22 cellular contexts compared by ENCODE assay signal in genomic region chr9:92735907-92736600, GRCh38. TPM values are rescaled to one million over a fixed set of nuclear protein-coding genes. Genes with fewer than 3 reads are reported as not detected.
DNase-seq lines count a peak whose midpoint lies in the region; ATAC-seq and TF ChIP-seq lines count a peak whose summit lies in the region.
"Had no signal": no experiment of that assay in that cellular context is flagged by ENCODE, and none has a peak within 500 bp of the region (broad histone marks: within the 10 kb centered on the region; RNA-seq: fewer than 3 reads in every experiment).

No MANE protein-coding gene starts in this region.

- no peak overlapping the region for H2AK5ac ChIP-seq in trophoblast cell (ENCODE audit: low read length)

- H3K9ac ChIP-seq in OCI-LY1 (ENCODE audit: low read length), result peak overlapping the region; percentile 1; the same call in 1 of the 2 replicates
- no peak overlapping the region for H3K9ac ChIP-seq in endodermal cell (ENCODE audit: extremely low read depth, low read length, poor library complexity, severe bottlenecking)
- no peak overlapping the region for H3K9ac ChIP-seq in trophoblast cell (ENCODE audit: low read length)

- no peaks in the 10 kb centered on the region for H3K36me3 ChIP-seq in OCI-LY1 (ENCODE audit: insufficient read depth, low read length)
- no peaks in the 10 kb centered on the region for H3K36me3 ChIP-seq in endodermal cell (ENCODE audit: control insufficient read depth, insufficient read depth, low read length)
- no peaks in the 10 kb centered on the region for H3K36me3 ChIP-seq in trophoblast cell (ENCODE audit: control insufficient read depth in 1 of 2, insufficient read depth in 2 of 2, low read length in 2 of 2)
- H3K36me3 ChIP-seq: left lung had no signal

- no peak overlapping the region for H3K14ac ChIP-seq in trophoblast cell (ENCODE audit: low read length)

- no peaks in the 10 kb centered on the region for H3K9me3 Mint-ChIP-seq in activated CD8-positive, alpha-beta T cell treated with anti-CD3 and anti-CD28 coated beads for 36 hours
- no peaks in the 10 kb centered on the region for H3K9me3 Mint-ChIP-seq in activated CD8-positive, alpha-beta T cell treated with anti-CD3 and anti-CD28 coated beads, Interleukin-2, amount 10 ng/mL, durations not matched to agents 7 days and 5 days (ENCODE audit: insufficient read depth)
- H3K9me3 Mint-ChIP-seq in endodermal cell, result no peaks in the 10 kb centered on the region

- peaks cover 82% of the 10 kb centered on the region for H3K4me1 ChIP-seq in OCI-LY1 (ENCODE audit: insufficient read depth, low read length, severe bottlenecking)
- no peaks in the 10 kb centered on the region for H3K4me1 ChIP-seq in endodermal cell (ENCODE audit: control insufficient read depth, insufficient read depth, low read length)
- H3K4me1 ChIP-seq in trophoblast cell (ENCODE audit: control insufficient read depth in 1 of 2, insufficient read depth in 2 of 2, low read length in 2 of 2), result peaks cover 38 to 49% of the 10 kb centered on the region in 2 experiments

- H3K9me3 ChIP-seq in OCI-LY1 (ENCODE audit: low read length) (no peaks in the 10 kb centered on the region), endodermal cell (ENCODE audit: control insufficient read depth, low read length) (no peaks in the 10 kb centered on the region), trophoblast cell (ENCODE audit: insufficient read depth, low read depth, low read length) (peaks cover 2% of the 10 kb centered on the region), T-helper 17 cell (ENCODE audit: control insufficient read depth, low read length, poor library complexity, severe bottlenecking) (no peaks in the 10 kb centered on the region)
- H3K9me3 ChIP-seq: left lung had no signal

- 93 to 100% methylated on average over 2 to 4 of the region's 4 CpGs for WGBS in endodermal cell (ENCODE audit: insufficient coverage in 1 of 2, insufficient read length in 1 of 2), 2 experiments
- WGBS in trophoblast cell (ENCODE audit: extremely low coverage, insufficient coverage, insufficient read length), result no CpG with 5 or more reads among the region's 4 CpGs

- no peak overlapping the region for H2AFZ ChIP-seq in OCI-LY1 (ENCODE audit: low read length)
- H2AFZ ChIP-seq in trophoblast cell (ENCODE audit: insufficient read depth, low read length, poor library complexity), result no peak overlapping the region

- H3K18ac ChIP-seq in trophoblast cell (ENCODE audit: low read length), result peak overlapping the region; percentile 4

- peaks cover 66% of the 10 kb centered on the region for H3K79me2 ChIP-seq in OCI-LY1 (ENCODE audit: insufficient read depth, low read length)
- peaks cover 26% of the 10 kb centered on the region for H3K79me2 ChIP-seq in trophoblast cell (ENCODE audit: control insufficient read depth, insufficient read depth, low read length, poor library complexity)

- H3K4ac ChIP-seq in trophoblast cell (ENCODE audit: low read depth, low read length), result peak overlapping the region; percentile 76

- peaks cover 20% of the 10 kb centered on the region for H3K79me1 ChIP-seq in trophoblast cell (ENCODE audit: low read length)

- H3K9me2 ChIP-seq in OCI-LY1 (ENCODE audit: low read depth, low read length), result no peaks in the 10 kb centered on the region

- H3K36me3 Mint-ChIP-seq in activated CD8-positive, alpha-beta T cell treated with anti-CD3 and anti-CD28 coated beads for 36 hours (ENCODE audit: low read depth), result no peaks in the 10 kb centered on the region
- peaks cover 2% of the 10 kb centered on the region for H3K36me3 Mint-ChIP-seq in activated CD8-positive, alpha-beta T cell treated with anti-CD3 and anti-CD28 coated beads, Interleukin-2, amount 10 ng/mL, durations not matched to agents 7 days and 5 days (ENCODE audit: low read depth)
- H3K36me3 Mint-ChIP-seq in endodermal cell (ENCODE audit: low read depth) (no peaks in the 10 kb centered on the region), T-helper 17 cell (ENCODE audit: low read depth) (no peaks in the 10 kb centered on the region)

- H2BK120ac ChIP-seq in trophoblast cell (ENCODE audit: insufficient read depth, low read length, poor library complexity), result peak overlapping the region; percentile 0

- no peak overlapping the region for H4K12ac ChIP-seq in trophoblast cell (ENCODE audit: low read depth, low read length)

- no peak overlapping the region for H3K23ac ChIP-seq in trophoblast cell (ENCODE audit: low read length)

- TF ChIP-seq CTCF in activated CD8-positive, alpha-beta T cell treated with anti-CD3 and anti-CD28 coated beads for 36 hours (IDR thresholded peaks at IDR 0.05), result no peak
- TF ChIP-seq CTCF in OCI-LY1 (IDR thresholded peaks at IDR 0.05; ENCODE audit: low read length) (no peak), endodermal cell (conservative IDR thresholded peaks at IDR 0.05) (no peak)

- H3K27ac Mint-ChIP-seq in activated CD8-positive, alpha-beta T cell treated with anti-CD3 and anti-CD28 coated beads for 36 hours, result peak overlapping the region; percentile 22
- no peak overlapping the region for H3K27ac Mint-ChIP-seq in activated CD8-positive, alpha-beta T cell treated with anti-CD3 and anti-CD28 coated beads, Interleukin-2, amount 10 ng/mL, durations not matched to agents 7 days and 5 days
- H3K27ac Mint-ChIP-seq in endodermal cell (no peak overlapping the region), T-helper 17 cell (no peak overlapping the region)

- H3K4me1 Mint-ChIP-seq in activated CD8-positive, alpha-beta T cell treated with anti-CD3 and anti-CD28 coated beads for 36 hours (ENCODE audit: low read depth), result peaks cover 69% of the 10 kb centered on the region
- peaks cover 38% of the 10 kb centered on the region for H3K4me1 Mint-ChIP-seq in activated CD8-positive, alpha-beta T cell treated with anti-CD3 and anti-CD28 coated beads, Interleukin-2, amount 10 ng/mL, durations not matched to agents 7 days and 5 days (ENCODE audit: low read depth)
- H3K4me1 Mint-ChIP-seq in endodermal cell (peaks cover 23% of the 10 kb centered on the region), T-helper 17 cell (peaks cover 44% of the 10 kb centered on the region)

- H2BK5ac ChIP-seq in trophoblast cell (ENCODE audit: low read depth, low read length, poor library complexity), result peak overlapping the region; percentile 1

- H3K4me2 ChIP-seq in OCI-LY1 (ENCODE audit: low read length), result peak overlapping the region; percentile 41; the same call in 1 of the 2 replicates
- H3K4me2 ChIP-seq in trophoblast cell (ENCODE audit: low read length), result no peak overlapping the region

- H3K4me3 Mint-ChIP-seq in activated CD8-positive, alpha-beta T cell treated with anti-CD3 and anti-CD28 coated beads for 36 hours, result no peak overlapping the region
- no peak overlapping the region for H3K4me3 Mint-ChIP-seq in activated CD8-positive, alpha-beta T cell treated with anti-CD3 and anti-CD28 coated beads, Interleukin-2, amount 10 ng/mL, durations not matched to agents 7 days and 5 days
- H3K4me3 Mint-ChIP-seq in endodermal cell (no peak overlapping the region), T-helper 17 cell (no peak overlapping the region)

- H4K20me1 ChIP-seq in OCI-LY1 (ENCODE audit: insufficient read depth, low read length), result no peaks in the 10 kb centered on the region

- intact Hi-C loops in activated CD8-positive, alpha-beta T cell treated with anti-CD3 and anti-CD28 coated beads for 36 hours (cut with micrococcal nuclease), result no loop called here

- no peak overlapping the region for H2BK12ac ChIP-seq in trophoblast cell (ENCODE audit: low read length)

- H4K91ac ChIP-seq in trophoblast cell (ENCODE audit: low read depth, low read length), result peak overlapping the region; percentile 4

- H3K27me3 Mint-ChIP-seq in activated CD8-positive, alpha-beta T cell treated with anti-CD3 and anti-CD28 coated beads for 36 hours, result no peaks in the 10 kb centered on the region
- H3K27me3 Mint-ChIP-seq in activated CD8-positive, alpha-beta T cell treated with anti-CD3 and anti-CD28 coated beads, Interleukin-2, amount 10 ng/mL, durations not matched to agents 7 days and 5 days (ENCODE audit: low read depth), result no peaks in the 10 kb centered on the region
- H3K27me3 Mint-ChIP-seq in endodermal cell (ENCODE audit: insufficient read depth) (no peaks in the 10 kb centered on the region), T-helper 17 cell (no peaks in the 10 kb centered on the region)

- no peaks in the 10 kb centered on the region; the same call in 1 of the 2 replicates for H3F3A ChIP-seq in OCI-LY1 (ENCODE audit: insufficient read depth, low read length)

- no peak for DNase-seq in activated CD8-positive, alpha-beta T cell treated with anti-CD3 and anti-CD28 coated beads for 36 hours
- DNase-seq in activated CD8-positive, alpha-beta T cell treated with anti-CD3 and anti-CD28 coated beads, Interleukin-2, amount 10 ng/mL, durations not matched to agents 7 days and 5 days, result no peak
- peak; percentile 10 for DNase-seq in endodermal cell
- DNase-seq in trophoblast cell, result no peak
- no peak for DNase-seq in putamen (ENCODE audit: low spot score)
- no peak for DNase-seq in NCI-H446 (lab: John Stamatoyannopoulos, UW)
- no peak for DNase-seq in T-helper 17 cell
- DNase-seq: activated CD4-positive, alpha-beta T cell treated with anti-CD3 and anti-CD28 coated beads for 4 hours; activated CD8-positive, alpha-beta memory T cell treated with anti-CD3 and anti-CD28 coated beads, Interleukin-2, amount 50 U/mL, for 48 hours; activated gamma-delta T cell treated with Interleukin-2 at 50 U/mL for 16 hours; amniotic stem cell; caudate nucleus; IMR-90; MV-4-11; NCI-H187 treated with DMSO at 0.1 percent for 48 hours; NCI-H2227 treated with DMSO at 0.1 percent for 48 hours; stimulated activated CD4-positive, alpha-beta T cell treated with anti-CD3 and anti-CD28 coated beads, Interleukin-2, amount 100 ng/mL, for 24 hours had no signal

- H4K8ac ChIP-seq in trophoblast cell (ENCODE audit: low read depth, low read length), result no peak overlapping the region

- H3K27me3 ChIP-seq in OCI-LY1 (ENCODE audit: insufficient read depth, low read length), result no peaks in the 10 kb centered on the region
- H3K27me3 ChIP-seq in endodermal cell (ENCODE audit: control insufficient read depth, insufficient read depth, low read length, poor library complexity, severe bottlenecking), result no peaks in the 10 kb centered on the region
- H3K27me3 ChIP-seq in trophoblast cell (ENCODE audit: insufficient read depth, low read length), result no peaks in the 10 kb centered on the region
- H3K27me3 ChIP-seq: left lung had no signal

- CTCF ChIA-PET in activated CD8-positive, alpha-beta T cell treated with anti-CD3 and anti-CD28 coated beads for 36 hours (lab: Charles Lee), result interaction anchor here (1.0 to 2.1 kb wide), 2 partner anchors 11 to 20 kb away, joined by 3 to 4 read pairs; no protein-coding TSS in a partner anchor
- CTCF ChIA-PET in activated CD8-positive, alpha-beta T cell treated with anti-CD3 and anti-CD28 coated beads, Interleukin-2, amount 10 ng/mL, durations not matched to agents 7 days and 5 days (lab: Charles Lee), result interaction anchor here (1.4 kb wide), 1 partner anchor 20 kb away, joined by 3 read pairs; no protein-coding TSS in a partner anchor

- ATAC-seq in activated CD8-positive, alpha-beta T cell treated with anti-CD3 and anti-CD28 coated beads for 36 hours, result no peak
- ATAC-seq in activated CD8-positive, alpha-beta T cell treated with anti-CD3 and anti-CD28 coated beads, Interleukin-2, amount 10 ng/mL, durations not matched to agents 7 days and 5 days, result no peak
- no peak for ATAC-seq in T-helper 17 cell
- ATAC-seq: esophagus mucosa, left lung, Panc1 had no signal

- POLR2A ChIA-PET in activated CD8-positive, alpha-beta T cell treated with anti-CD3 and anti-CD28 coated beads for 36 hours (lab: Charles Lee), result no interaction called here
- POLR2A ChIA-PET in activated CD8-positive, alpha-beta T cell treated with anti-CD3 and anti-CD28 coated beads, Interleukin-2, amount 10 ng/mL, durations not matched to agents 7 days and 5 days (lab: Charles Lee), result no interaction called here

- H3K27ac ChIP-seq in OCI-LY1 (ENCODE audit: low read depth, low read length, poor library complexity, severe bottlenecking) (peak overlapping the region; percentile 69), endodermal cell (ENCODE audit: low read depth, low read length) (no peak overlapping the region), trophoblast cell (ENCODE audit: low read depth, low read length) (peak overlapping the region; percentile 41)
- H3K27ac ChIP-seq: HL-60, left lung had no signal

- no peak overlapping the region for H3K4me3 ChIP-seq in OCI-LY1 (ENCODE audit: low read depth, low read length, poor library complexity, severe bottlenecking)
- H3K4me3 ChIP-seq in endodermal cell (ENCODE audit: low read length), result no peak overlapping the region
- no peak overlapping the region for H3K4me3 ChIP-seq in trophoblast cell (ENCODE audit: low read depth, low read length)
- H3K4me3 ChIP-seq: left lung had no signal

RNA-seq across cellular contexts. Expression of gene BICD2, which starts 28.6 kb away (rescaled TPM):
- 10 to 100 TPM; 14.2 to 16.8 TPM for total RNA-seq in activated CD8-positive, alpha-beta T cell treated with anti-CD3 and anti-CD28 coated beads for 36 hours
- total RNA-seq in activated CD8-positive, alpha-beta T cell treated with anti-CD3 and anti-CD28 coated beads, Interleukin-2, amount 10 ng/mL, durations not matched to agents 7 days and 5 days, result 10 to 100 TPM; 31.9 to 32.5 TPM
- total RNA-seq in endodermal cell (10 to 100 TPM; 20.7 to 20.9 TPM), T-helper 17 cell (10 to 100 TPM; 22.9 to 34.0 TPM)
- polyA plus RNA-seq in endodermal cell (2013, experiment 1 of 2), result 25.4 TPM
- polyA plus RNA-seq in endodermal cell (2013, experiment 2 of 2), result 24.1 TPM
- 25.7 and 26.4 TPM in 2 replicates for polyA plus RNA-seq in trophoblast cell (2013)
